Comparison of ENCODE assay signal across 8 cellular contexts in genomic region chr2:47784349-47784851, GRCh38.
DNase-seq lines count a peak whose midpoint lies in the region; ATAC-seq lines count a peak whose summit lies in the region.

No MANE protein-coding gene starts in this region.

- DNase-seq in NCI-H2227 (lab: John Stamatoyannopoulos, UW; ENCODE audit: unreplicated experiment): peak; percentile 51
- no peak for DNase-seq in NCI-H2227 treated with DMSO at 0.1 percent for 48 hours (lab: John Stamatoyannopoulos, UW)
- DNase-seq in activated naive CD8-positive, alpha-beta T cell treated with anti-CD3 and anti-CD28 coated beads, Interleukin-2, amount 50 U/mL, for 24 hours: no peak
- peak; percentile 69 for DNase-seq in islet precursor cell
- peak; percentile 5 for DNase-seq in stromal cell of bone marrow (ENCODE audit: low read depth)
- no peak for DNase-seq in pons (ENCODE audit: low spot score)
- DNase-seq in AG08396 (ENCODE audit: low spot score): no peak
- no peak for DNase-seq in C1 segment of cervical spinal cord (lab: John Stamatoyannopoulos, UW)

- H3K36me3 Mint-ChIP-seq in activated naive CD8-positive, alpha-beta T cell treated with anti-CD3 and anti-CD28 coated beads, Interleukin-2, amount 50 U/mL, for 24 hours (ENCODE audit: low read depth): peaks cover 14% of the 10 kb centered on the region

- peak overlapping the region; percentile 84 for H3K4me3 Mint-ChIP-seq in activated naive CD8-positive, alpha-beta T cell treated with anti-CD3 and anti-CD28 coated beads, Interleukin-2, amount 50 U/mL, for 24 hours

- H3K27ac Mint-ChIP-seq in activated naive CD8-positive, alpha-beta T cell treated with anti-CD3 and anti-CD28 coated beads, Interleukin-2, amount 50 U/mL, for 24 hours: peak overlapping the region; percentile 86

- no peak for ATAC-seq in activated naive CD8-positive, alpha-beta T cell treated with anti-CD3 and anti-CD28 coated beads, Interleukin-2, amount 50 U/mL, for 24 hours

- no peaks in the 10 kb centered on the region for H3K27me3 Mint-ChIP-seq in activated naive CD8-positive, alpha-beta T cell treated with anti-CD3 and anti-CD28 coated beads, Interleukin-2, amount 50 U/mL, for 24 hours

- H3K4me1 Mint-ChIP-seq in activated naive CD8-positive, alpha-beta T cell treated with anti-CD3 and anti-CD28 coated beads, Interleukin-2, amount 50 U/mL, for 24 hours: peaks cover 34% of the 10 kb centered on the region

- H3K9me3 Mint-ChIP-seq in activated naive CD8-positive, alpha-beta T cell treated with anti-CD3 and anti-CD28 coated beads, Interleukin-2, amount 50 U/mL, for 24 hours: no peaks in the 10 kb centered on the region

Comparison
In these comparisons a context has a peak if more than half of its experiments do, and no peak if none do; other contexts are left out.
1. DNase-seq: peak in NCI-H2227 (single experiment), islet precursor cell (single experiment) and stromal cell of bone marrow (single experiment); none in NCI-H2227 treated with DMSO at 0.1 percent for 48 hours (single experiment), activated naive CD8-positive, alpha-beta T cell treated with anti-CD3 and anti-CD28 coated beads, Interleukin-2, amount 50 U/mL, for 24 hours (single experiment), pons (single experiment), AG08396 (single experiment) and C1 segment of cervical spinal cord (0 of 14).